Comparison of ENCODE assay signal across 17 cellular contexts in genomic region chr9:118515947-118516346, GRCh38.
"Had no signal": no experiment of that assay in that cellular context is flagged by ENCODE, and none has a peak within 500 bp of the region (broad histone marks: within the 10 kb centered on the region; RNA-seq: fewer than 3 reads in every experiment).

No MANE protein-coding gene starts in this region.

- H3K9me3 ChIP-seq: esophagus muscularis mucosa, gastroesophageal sphincter, left lung, lower lobe of right lung had no signal

- H3K4me1 Mint-ChIP-seq: naive thymus-derived CD4-positive, alpha-beta T cell had no signal

- H3K27ac Mint-ChIP-seq: dendritic cell treated with granulocyte-macrophage colony-stimulating factor and Interleukin-4, amounts not matched to agents 40 ng/mL and 50 ng/mL, for 4 days; effector memory CD8-positive, alpha-beta T cell; naive thymus-derived CD4-positive, alpha-beta T cell had no signal

- H3K27ac ChIP-seq: esophagus muscularis mucosa, foreskin keratinocyte, gastroesophageal sphincter, heart right ventricle, left lung, lower lobe of right lung had no signal

- H3K36me3 Mint-ChIP-seq: naive thymus-derived CD4-positive, alpha-beta T cell had no signal

- H3K27me3 Mint-ChIP-seq: dendritic cell treated with granulocyte-macrophage colony-stimulating factor and Interleukin-4, amounts not matched to agents 40 ng/mL and 50 ng/mL, for 4 days; effector memory CD8-positive, alpha-beta T cell had no signal

- H3K4me3 ChIP-seq: esophagus muscularis mucosa, gastroesophageal sphincter, heart right ventricle, left lung, lower lobe of right lung had no signal

- H3K27me3 ChIP-seq: esophagus muscularis mucosa, foreskin keratinocyte, gastroesophageal sphincter, heart right ventricle had no signal

- H3K4me1 ChIP-seq: esophagus muscularis mucosa, foreskin keratinocyte, gastroesophageal sphincter, heart right ventricle, left lung, lower lobe of right lung had no signal

- H3K36me3 ChIP-seq: esophagus muscularis mucosa, gastroesophageal sphincter, heart right ventricle, left lung, lower lobe of right lung had no signal

- ATAC-seq: effector memory CD8-positive, alpha-beta T cell; foreskin keratinocyte; gastroesophageal sphincter; heart right ventricle; left cardiac atrium; left lung; left ventricle myocardium superior; lower lobe of right lung; naive thymus-derived CD4-positive, alpha-beta T cell had no signal

- DNase-seq: cortex of kidney; effector CD8-positive, alpha-beta T cell; effector memory CD8-positive, alpha-beta T cell; foreskin keratinocyte; head of caudate nucleus; heart right ventricle; hippocampal formation; left cardiac atrium; left lung; left ventricle myocardium superior; lower lobe of right lung; mesenchymal stem cell; midbrain; naive thymus-derived CD4-positive, alpha-beta T cell had no signal

- H3K4me3 Mint-ChIP-seq: dendritic cell treated with granulocyte-macrophage colony-stimulating factor and Interleukin-4, amounts not matched to agents 40 ng/mL and 50 ng/mL, for 4 days; effector memory CD8-positive, alpha-beta T cell; naive thymus-derived CD4-positive, alpha-beta T cell had no signal
